27 cellular contexts compared by ENCODE assay signal in the genomic region with DNA sequence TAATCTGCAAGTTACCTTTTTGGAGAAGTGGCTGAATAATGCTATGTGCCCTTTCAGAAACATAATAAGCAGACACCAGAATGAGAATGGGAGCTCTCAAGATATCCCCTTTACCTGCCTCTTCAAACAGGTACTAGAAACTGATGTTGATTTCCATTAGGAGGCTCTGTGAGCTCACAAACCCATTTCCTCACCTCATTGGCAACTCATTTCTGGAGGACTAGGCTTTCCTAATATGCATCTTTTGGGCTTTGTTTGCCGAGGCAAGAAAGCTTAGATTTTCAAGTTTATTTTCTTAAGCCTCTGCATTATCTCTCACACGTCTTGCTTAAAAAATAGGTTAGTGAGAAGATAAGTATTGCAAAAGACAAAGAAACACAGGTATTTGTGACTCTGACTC.
"Had no signal": no experiment of that assay in that cellular context is flagged by ENCODE, and none has a peak within 500 bp of the region (broad histone marks: within the 10 kb centered on the region; RNA-seq: fewer than 3 reads in every experiment).

No MANE protein-coding gene starts in this region.

- H3K4me3 ChIP-seq: colonic mucosa, esophagus squamous epithelium, lung, mucosa of descending colon, ovary, right lobe of liver, suprapubic skin, transverse colon, upper lobe of right lung, uterus had no signal

- H3K4me1 ChIP-seq: colonic mucosa, esophagus squamous epithelium, right lobe of liver, suprapubic skin, transverse colon, upper lobe of right lung, uterus had no signal

- DNase-seq: colonic mucosa; effector memory CD4-positive, alpha-beta T cell; erythroblast; esophagus squamous epithelium; hypothalamus; kidney; mucosa of descending colon; naive B cell; nucleus accumbens; ovary; posterior cingulate gyrus; right lobe of liver; small intestine; stimulated activated CD4-positive, alpha-beta T cell treated with anti-CD3 and anti-CD28 coated beads, Interleukin-12 subunit alpha, Interleukin-12 subunit beta, amount 100 ng/mL, for 4 hours; stimulated activated CD4-positive, alpha-beta T cell treated with anti-CD3 and anti-CD28 coated beads, Interleukin-1b, Interleukin-23, amount 100 ng/mL, for 48 hours; stimulated activated CD4-positive, alpha-beta T cell treated with anti-CD3 and anti-CD28 coated beads, Interleukin-4, amount 100 ng/mL, for 1 hour; stimulated activated CD8-positive, alpha-beta memory T cell treated with anti-CD3 and anti-CD28 coated beads, Interleukin-4, amount 100 ng/mL, for 48 hours; stimulated activated naive CD4-positive, alpha-beta T cell; stimulated activated naive CD8-positive, alpha-beta T cell treated with anti-CD3 and anti-CD28 coated beads, Interleukin-15, amount 100 ng/mL, for 72 hours; transverse colon; upper lobe of right lung; uterus had no signal

- H3K27ac ChIP-seq: colonic mucosa, esophagus squamous epithelium, ovary, right lobe of liver, suprapubic skin, transverse colon, upper lobe of right lung, uterus had no signal

- H3K9me3 ChIP-seq: colonic mucosa, esophagus squamous epithelium, ovary, right lobe of liver, suprapubic skin, transverse colon, upper lobe of right lung, uterus had no signal

- FAIRE-seq: endometrium, frontal cortex, kidney had no signal

- H3K27me3 ChIP-seq: colonic mucosa, esophagus squamous epithelium, ovary, right lobe of liver, suprapubic skin, transverse colon, upper lobe of right lung, uterus had no signal

- H3K36me3 ChIP-seq: colonic mucosa, esophagus squamous epithelium, ovary, right lobe of liver, suprapubic skin, transverse colon, upper lobe of right lung, uterus had no signal

- ATAC-seq: left lobe of liver; mucosa of descending colon; right lobe of liver; stimulated activated naive CD8-positive, alpha-beta T cell treated with anti-CD3 and anti-CD28 coated beads, Interleukin-15, amount 100 ng/mL, for 72 hours; upper lobe of right lung had no signal
